Comparison of ENCODE assay signal across 1 cellular context in genomic region chr1:246319111-246319510, GRCh38.
TF ChIP-seq lines count a peak whose summit lies in the region.

No MANE protein-coding gene starts in this region.

TF ChIP-seq in SK-N-SH, 30 proteins besides CTCF, POLR2A, EP300 and RAD21 (continued from another document):
- TF ChIP-seq USF1 (IDR thresholded peaks at IDR 0.05; ENCODE audit: borderline replicate concordance, low read depth) (no peak), EZH2phosphoT487 (IDR thresholded peaks at IDR 0.05; ENCODE audit: borderline replicate concordance, low read depth) (no peak), RFX5 (IDR thresholded peaks at IDR 0.05; ENCODE audit: low read length) (no peak), YY1 (IDR thresholded peaks at IDR 0.05; ENCODE audit: low read depth) (no peak), FOXM1 (IDR thresholded peaks at IDR 0.05; ENCODE audit: low read depth) (no peak), TEAD4 (IDR thresholded peaks at IDR 0.05; ENCODE audit: borderline replicate concordance, insufficient read depth) (no peak), NRF1 (IDR thresholded peaks at IDR 0.05; ENCODE audit: low read depth, low read length) (no peak), CHD2 (IDR thresholded peaks at IDR 0.05; ENCODE audit: low read length, partially characterized antibody) (no peak), MEF2A (IDR thresholded peaks at IDR 0.05; ENCODE audit: borderline replicate concordance, low read depth) (no peak)
TF ChIP-seq in SK-N-SH: peak in this region for 0.
